In genomic region chr15:37045241-37045640, GRCh38 we compare ENCODE assay signal across 21 cellular contexts. TPM values are rescaled to one million over a fixed set of nuclear protein-coding genes. Genes with fewer than 3 reads are reported as not detected.
DNase-seq lines count a peak whose midpoint lies in the region; ATAC-seq and TF ChIP-seq lines count a peak whose summit lies in the region.
"Had no signal": no experiment of that assay in that cellular context is flagged by ENCODE, and none has a peak within 500 bp of the region (broad histone marks: within the 10 kb centered on the region; RNA-seq: fewer than 3 reads in every experiment).

No MANE protein-coding gene starts in this region.

- no peak overlapping the region for H2BK15ac ChIP-seq in neuronal stem cell (ENCODE audit: low read length)

- H4K8ac ChIP-seq in neuronal stem cell (ENCODE audit: low read depth, low read length) = no peak overlapping the region

- H3K4ac ChIP-seq in neuronal stem cell (ENCODE audit: low read length) = no peak overlapping the region

- H3K9me3 ChIP-seq in HUES48 (ENCODE audit: control insufficient read depth, insufficient read depth, low read length) (no peaks in the 10 kb centered on the region), OCI-LY1 (ENCODE audit: low read length) (no peaks in the 10 kb centered on the region), hepatocyte (ENCODE audit: low read depth) (no peaks in the 10 kb centered on the region), neuronal stem cell (replicated peaks in 1 of 2; ENCODE audit: control insufficient read depth in 2 of 2, insufficient read depth in 1 of 2, low read depth in 1 of 2, low read length in 2 of 2) (no peaks in the 10 kb centered on the region)
- H3K9me3 ChIP-seq: tibial nerve had no signal

- H2AK5ac ChIP-seq in neuronal stem cell (ENCODE audit: low read depth, low read length) = no peak overlapping the region

- 0 out of 2 replicates have a peak, but pooled peaks cover 3% of the 10 kb centered on the region for H3F3A ChIP-seq in OCI-LY1 (ENCODE audit: insufficient read depth, low read length)

- no peak overlapping the region for H2BK5ac ChIP-seq in neuronal stem cell (ENCODE audit: low read length)

- H3K27ac ChIP-seq in HUES48 (ENCODE audit: low read depth, low read length) (peak overlapping the region; percentile 90), OCI-LY1 (ENCODE audit: low read depth, low read length, poor library complexity, severe bottlenecking) (peak overlapping the region; percentile 83), hepatocyte (peak overlapping the region; percentile 65), neuronal stem cell (replicated peaks; ENCODE audit: low read length) (peak overlapping the region; percentile 98)
- H3K27ac ChIP-seq: KMS-11, parathyroid adenoma, tibial nerve, VCaP had no signal

- 58% methylated on average over 3 of the region's 3 CpGs for WGBS in hepatocyte (ENCODE audit: low lambda C conversion rate, missing lambda C conversion rate)
- WGBS in neuronal stem cell (ENCODE audit: extremely low coverage in 2 of 2, insufficient read length in 2 of 2, insufficient replicate concordance in 1 of 2), 2 donors = no CpG with 5 or more reads among the region's 3 CpGs

- no peak for TF ChIP-seq CTCF in OCI-LY1 (IDR thresholded peaks at IDR 0.05; ENCODE audit: low read length)
- TF ChIP-seq CTCF in hepatocyte (IDR thresholded peaks at IDR 0.05; ENCODE audit: poor library complexity) = no peak

- H3K36me3 ChIP-seq in HUES48 (ENCODE audit: control insufficient read depth, insufficient read depth, low read length) (no peaks in the 10 kb centered on the region), OCI-LY1 (ENCODE audit: insufficient read depth, low read length) (peaks cover 25% of the 10 kb centered on the region), hepatocyte (replicated peaks; ENCODE audit: insufficient read depth, low read depth) (no peaks in the 10 kb centered on the region), neuronal stem cell (replicated peaks in 1 of 2; ENCODE audit: control insufficient read depth in 2 of 2, insufficient read depth in 2 of 2, low read length in 2 of 2) (peaks cover 1 to 11% of the 10 kb centered on the region in 2 donors)
- H3K36me3 ChIP-seq: tibial nerve had no signal

- H3K9me2 ChIP-seq in OCI-LY1 (ENCODE audit: low read depth, low read length) = no peaks in the 10 kb centered on the region
- no peaks in the 10 kb centered on the region for H3K9me2 ChIP-seq in hepatocyte (replicated peaks; ENCODE audit: insufficient read depth)

- H3K4me3 ChIP-seq in HUES48 (ENCODE audit: low read depth, low read length) (peak overlapping the region; percentile 34), OCI-LY1 (ENCODE audit: low read depth, low read length, poor library complexity, severe bottlenecking) (no peak overlapping the region), hepatocyte (no peak overlapping the region), neuronal stem cell (ENCODE audit: low read length in 2 of 2) (peak overlapping the region in 1 of 2 donors; percentile 45)
- H3K4me3 ChIP-seq: tibial nerve had no signal

- H3K4me2 ChIP-seq in OCI-LY1 (ENCODE audit: low read length) (no peak overlapping the region), hepatocyte (peak overlapping the region; percentile 70), neuronal stem cell (ENCODE audit: insufficient read depth, low read length, poor library complexity, severe bottlenecking) (peak overlapping the region; percentile 46)
- H3K4me2 ChIP-seq: KMS-11 had no signal

- H2AFZ ChIP-seq in OCI-LY1 (ENCODE audit: low read length) (no peak overlapping the region), hepatocyte (peak overlapping the region; percentile 42), neuronal stem cell (ENCODE audit: low read length) (peak overlapping the region; percentile 82)
- H2AFZ ChIP-seq: parathyroid adenoma had no signal

- ATAC-seq in HG03439 (IDR thresholded peaks at IDR 0.05; ENCODE audit: unreplicated experiment) = no peak
- ATAC-seq: activated CD8-positive, alpha-beta memory T cell treated with anti-CD3 and anti-CD28 coated beads, Interleukin-2, amount 10 ng/mL, durations not matched to agents 7 days and 5 days; activated T-cell treated with anti-CD3 and anti-CD28 coated beads, Interleukin-2, amount 50 U/mL, for 72 hours had no signal

- H3K4me1 ChIP-seq in HUES48 (ENCODE audit: control insufficient read depth, insufficient read depth, low read length) (peaks cover 39% of the 10 kb centered on the region), OCI-LY1 (ENCODE audit: insufficient read depth, low read length, severe bottlenecking) (peaks cover 58% of the 10 kb centered on the region), hepatocyte (ENCODE audit: insufficient read depth) (peaks cover 30% of the 10 kb centered on the region), neuronal stem cell (ENCODE audit: control insufficient read depth in 2 of 2, insufficient read depth in 1 of 2, low read depth in 1 of 2, low read length in 2 of 2) (peaks cover 19 to 23% of the 10 kb centered on the region in 2 donors)
- H3K4me1 ChIP-seq: parathyroid adenoma had no signal

- no peak overlapping the region for H2BK12ac ChIP-seq in neuronal stem cell (ENCODE audit: low read length)

- no peak overlapping the region for H3K18ac ChIP-seq in neuronal stem cell (ENCODE audit: low read length)

- H2BK120ac ChIP-seq in neuronal stem cell (ENCODE audit: low read depth, low read length) = no peak overlapping the region

- H3K9ac ChIP-seq in HUES48 (ENCODE audit: low read depth, low read length) = peak overlapping the region; percentile 33; the same call in 1 of the 2 replicates
- H3K9ac ChIP-seq in OCI-LY1 (ENCODE audit: low read length) = no peak overlapping the region
- no peak overlapping the region for H3K9ac ChIP-seq in neuronal stem cell (ENCODE audit: low read depth, low read length, poor library complexity)
- H3K9ac ChIP-seq: KMS-11, parathyroid adenoma had no signal

- no peak overlapping the region for H4K91ac ChIP-seq in neuronal stem cell (ENCODE audit: low read depth, low read length, poor library complexity)

- H4K20me1 ChIP-seq in OCI-LY1 (ENCODE audit: insufficient read depth, low read length) = no peaks in the 10 kb centered on the region
- H4K20me1 ChIP-seq in hepatocyte (ENCODE audit: insufficient read depth, poor library complexity, severe bottlenecking) = no peaks in the 10 kb centered on the region

- H3K23ac ChIP-seq in neuronal stem cell (ENCODE audit: low read depth, low read length, poor library complexity) = no peak overlapping the region

- no peaks in the 10 kb centered on the region for H3K79me1 ChIP-seq in neuronal stem cell (ENCODE audit: low read depth, low read length)

- no peaks in the 10 kb centered on the region for H3K79me2 ChIP-seq in OCI-LY1 (ENCODE audit: insufficient read depth, low read length)
- H3K79me2 ChIP-seq in hepatocyte = peaks cover 3% of the 10 kb centered on the region
- H3K79me2 ChIP-seq: parathyroid adenoma had no signal

- H3K27me3 ChIP-seq in HUES48 (ENCODE audit: control insufficient read depth, insufficient read depth, low read length) = no peaks in the 10 kb centered on the region
- no peaks in the 10 kb centered on the region for H3K27me3 ChIP-seq in OCI-LY1 (ENCODE audit: insufficient read depth, low read length)
- no peaks in the 10 kb centered on the region for H3K27me3 ChIP-seq in hepatocyte
- H3K27me3 ChIP-seq in neuronal stem cell (ENCODE audit: control insufficient read depth in 3 of 3, insufficient read depth in 3 of 3, low read depth in 1 of 3, low read length in 3 of 3) = no peaks in the 10 kb centered on the region
- H3K27me3 ChIP-seq: tibial nerve had no signal

- DNase-seq in hepatocyte (ENCODE audit: low spot score) = no peak
- DNase-seq in neuronal stem cell (ENCODE audit: low spot score) = peak; percentile 36
- no peak for DNase-seq in H4 (ENCODE audit: low spot score)
- DNase-seq in AG08396 (ENCODE audit: low spot score) = no peak
- DNase-seq: activated CD4-positive, alpha-beta T cell treated with anti-CD3 and anti-CD28 coated beads, Interleukin-2, amount 50 U/mL, for 1 hour; activated CD8-positive, alpha-beta memory T cell treated with anti-CD3 and anti-CD28 coated beads, Interleukin-2, amount 10 ng/mL, durations not matched to agents 7 days and 5 days; activated naive CD4-positive, alpha-beta T cell treated with anti-CD3 and anti-CD28 coated beads for 36 hours; activated T-cell treated with anti-CD3 and anti-CD28 coated beads, Interleukin-2, amount 50 U/mL, for 72 hours; amniotic stem cell; cortex of kidney; EL; NCI-H1930; NCI-H226 had no signal

- no peak overlapping the region for H3K14ac ChIP-seq in neuronal stem cell (ENCODE audit: low read length)

RNA-seq across cellular contexts. Expression of gene MEIS2, which starts 55.1 kb away (rescaled TPM):
- 30.0 and 33.5 TPM in 2 replicates for total RNA-seq in hepatocyte
- polyA plus RNA-seq in hepatocyte = 20.6 and 32.4 TPM in 2 replicates
- 50.7 TPM for polyA plus RNA-seq in neuronal stem cell (2013, experiment 1 of 2)
- polyA plus RNA-seq in neuronal stem cell (2013, experiment 2 of 2) = 50.7 TPM
- 13.0 and 28.0 TPM in 2 replicates for total RNA-seq in H4 (2014; rRNA removed; shearing (Covaris generic))
- total RNA-seq: activated naive CD4-positive, alpha-beta T cell treated with anti-CD3 and anti-CD28 coated beads for 36 hours had no signal
- polyA plus RNA-seq: CD14-positive monocyte had no signal
